Comparison of ENCODE assay signal across 8 cellular contexts in genomic region chr14:93112891-93113677, GRCh38. TPM values are rescaled to one million over a fixed set of nuclear protein-coding genes. Genes with fewer than 3 reads are reported as not detected.
DNase-seq lines count a peak whose midpoint lies in the region; ATAC-seq lines count a peak whose summit lies in the region.

No MANE protein-coding gene starts in this region.

- DNase-seq in AML-193 (lab: John Stamatoyannopoulos, UW) (peak; percentile 69 to 73), NCI-H345 (lab: John Stamatoyannopoulos, UW) (peak; percentile 74), left colon (peak; percentile 76 to 96)
- peak; percentile 68 to 71 for DNase-seq in activated CD4-positive, alpha-beta T cell treated with anti-CD3 and anti-CD28 coated beads for 24 hours (ENCODE audit: low read depth in 2 of 2)
- DNase-seq in stimulated activated CD4-positive, alpha-beta T cell treated with anti-CD3 and anti-CD28 coated beads, Interleukin-1b, Interleukin-23, amount 100 ng/mL, for 48 hours = peak; percentile 74

- ATAC-seq in GM19463 (IDR thresholded peaks at IDR 0.05; ENCODE audit: unreplicated experiment) = peak; percentile 23
- ATAC-seq in left colon = peak; percentile 37
- ATAC-seq in esophagus mucosa = no peak

- peak overlapping the region; percentile 85 for H3K27ac ChIP-seq in cingulate gyrus (ENCODE audit: low read depth, low read length)

- intact Hi-C loops in left colon (cut with DNase I, micrococcal nuclease) = no loop called here

RNA-seq across cellular contexts. Expression of gene ITPK1, which starts 2.6 kb away (rescaled TPM):
- total RNA-seq in left colon (100 to 1,000 TPM; 138 to 142 TPM), esophagus mucosa (22.1 TPM)
